Comparison of ENCODE assay signal across 28 cellular contexts in genomic region chr18:62279561-62279960, GRCh38. TPM values are rescaled to one million over a fixed set of nuclear protein-coding genes. Genes with fewer than 3 reads are reported as not detected.
DNase-seq lines count a peak whose midpoint lies in the region; ATAC-seq, FAIRE-seq and TF ChIP-seq lines count a peak whose summit lies in the region.
"Had no signal": no experiment of that assay in that cellular context is flagged by ENCODE, and none has a peak within 500 bp of the region (broad histone marks: within the 10 kb centered on the region; RNA-seq: fewer than 3 reads in every experiment).

No MANE protein-coding gene starts in this region.

- H4K20me1 ChIP-seq in Karpas-422 (ENCODE audit: insufficient read depth, low read depth, low read length), result no peaks in the 10 kb centered on the region

- H3K27me3 ChIP-seq in Karpas-422 (ENCODE audit: low read length), result no peaks in the 10 kb centered on the region
- H3K27me3 ChIP-seq: gastroesophageal sphincter, pancreas, thyroid gland had no signal

- no peak overlapping the region for H3K9ac ChIP-seq in Karpas-422 (ENCODE audit: low read length)

- no peak for TF ChIP-seq POLR2A in GM12892 (IDR thresholded peaks at IDR 0.05; ENCODE audit: low read depth, low read length)

- H2AFZ ChIP-seq in Karpas-422 (ENCODE audit: low read length), result no peak overlapping the region

- no peak for ATAC-seq in SK-N-SH treated with all-trans-retinoic acid at 6 μM for 48 hours
- ATAC-seq: activated CD8-positive, alpha-beta memory T cell treated with anti-CD3 and anti-CD28 coated beads, Interleukin-2, amount 10 ng/mL, durations not matched to agents 7 days and 5 days; gastroesophageal sphincter; natural killer cell treated with Interleukin-12 subunit alpha and Interleukin-12 subunit beta and Interleukin-15 and Interleukin-18, amount 100 ng/mL, for 72 hours; sciatic nerve had no signal

- H3K9me3 ChIP-seq in Karpas-422 (ENCODE audit: low read length), result no peaks in the 10 kb centered on the region
- H3K9me3 ChIP-seq: gastroesophageal sphincter, pancreas, thyroid gland had no signal

- no peak for FAIRE-seq in GM12892 (lab: Jason Lieb, UNC)
- FAIRE-seq: endometrium, H54, pancreas had no signal

- peak; percentile 41 for DNase-seq in DMS153 treated with DMSO at 0.1 percent for 48 hours (lab: John Stamatoyannopoulos, UW; ENCODE audit: unreplicated experiment)
- DNase-seq in NCI-H1092 treated with DMSO at 0.1 percent for 48 hours (lab: John Stamatoyannopoulos, UW), result peak; percentile 60
- DNase-seq in NCI-H345 treated with DMSO at 0.1 percent for 48 hours (lab: John Stamatoyannopoulos, UW; ENCODE audit: unreplicated experiment), result peak; percentile 91
- peak; percentile 4 for DNase-seq in iPS-NIHi11 (ENCODE audit: low spot score)
- no peak for DNase-seq in GM12892 (ENCODE audit: insufficient read length)
- DNase-seq in Karpas-422, result no peak
- DNase-seq: activated CD4-positive, alpha-beta T cell treated with anti-CD3 and anti-CD28 coated beads, Interleukin-2, amount 50 U/mL, for 1 hour; activated CD8-positive, alpha-beta memory T cell treated with anti-CD3 and anti-CD28 coated beads, Interleukin-2, amount 10 ng/mL, durations not matched to agents 7 days and 5 days; activated naive CD4-positive, alpha-beta T cell treated with anti-CD3 and anti-CD28 coated beads, Interleukin-2, amount 50 U/mL, for 16 hours; aorta; C1 segment of cervical spinal cord; caudate nucleus; dermis blood vessel endothelial cell; hippocampal formation; OCI-M1; pancreas; stimulated activated CD4-positive, alpha-beta T cell treated with anti-CD3 and anti-CD28 coated beads, Interleukin-4, amount 100 ng/mL, for 4 hours; stimulated activated naive CD4-positive, alpha-beta T cell treated with Interleukin-2 at 50 U/mL for 16 hours; T-helper 9 cell; thyroid gland; WERI-Rb-1 had no signal

- H3K4me3 ChIP-seq in Karpas-422 (ENCODE audit: low read length), result no peak overlapping the region
- H3K4me3 ChIP-seq: gastroesophageal sphincter, pancreas, thyroid gland had no signal

- H3K4me1 ChIP-seq in Karpas-422 (ENCODE audit: low read length), result peaks cover 9% of the 10 kb centered on the region
- H3K4me1 ChIP-seq: pancreas, thyroid gland had no signal

- H3K4me2 ChIP-seq in Karpas-422 (ENCODE audit: low read depth, low read length, poor library complexity, severe bottlenecking), result no peak overlapping the region

- H3K36me3 ChIP-seq in Karpas-422 (ENCODE audit: insufficient read depth, low read length), result peaks cover 61% of the 10 kb centered on the region
- H3K36me3 ChIP-seq: pancreas, thyroid gland had no signal

- H3K27ac ChIP-seq in Karpas-422 (ENCODE audit: low read length), result no peak overlapping the region
- H3K27ac ChIP-seq: gastroesophageal sphincter, pancreas, thyroid gland, WERI-Rb-1 had no signal

- H3K9me2 ChIP-seq in Karpas-422 (replicated peaks; ENCODE audit: insufficient read depth, low read length), result no peaks in the 10 kb centered on the region

- H3K79me2 ChIP-seq in Karpas-422 (ENCODE audit: low read length), result peaks cover 47% of the 10 kb centered on the region

TF ChIP-seq in SK-N-SH treated with all-trans-retinoic acid at 6 μM for 48 hours, 23 proteins besides CTCF, POLR2A, EP300 and RAD21:
- TF ChIP-seq ZNF565 (CRISPR knock-in tag; conservative IDR thresholded peaks at IDR 0.05; ENCODE audit: low read depth) (no peak), CSDC2 (CRISPR knock-in tag; IDR thresholded peaks at IDR 0.05) (no peak)

RNA-seq across cellular contexts. Expression of gene TNFRSF11A, which starts 45.5 kb away (rescaled TPM):
- 2.5 TPM for polyA plus RNA-seq in GM12892 (2012; ENCODE audit: missing spikeins)
- total RNA-seq in Karpas-422 (2014; rRNA removed; shearing (Covaris generic); ENCODE audit: low replicate concordance), result 1.0 and 1.2 TPM in 2 replicates
- polyA plus RNA-seq: AG04450 had no signal

Comparison
In these comparisons a context has a peak if more than half of its experiments do, and no peak if none do; other contexts are left out.
1. DNase-seq: peak in DMS153 treated with DMSO at 0.1 percent for 48 hours (single experiment), NCI-H1092 treated with DMSO at 0.1 percent for 48 hours (single experiment), NCI-H345 treated with DMSO at 0.1 percent for 48 hours (single experiment) and iPS-NIHi11 (single experiment); none in GM12892 (single experiment) and Karpas-422 (single experiment).